ENCODE assay signal across 30 cellular contexts in genomic region chr3:31848921-31849320, GRCh38.
DNase-seq lines count a peak whose midpoint lies in the region; ATAC-seq, FAIRE-seq and TF ChIP-seq lines count a peak whose summit lies in the region.
"Had no signal": no experiment of that assay in that cellular context is flagged by ENCODE, and none has a peak within 500 bp of the region (broad histone marks: within the 10 kb centered on the region; RNA-seq: fewer than 3 reads in every experiment).

No MANE protein-coding gene starts in this region.

- peaks cover 8 to 24% of the 10 kb centered on the region in 2 experiments; a peak in 4 of 5 replicates for H3K27me3 ChIP-seq in K562 (ENCODE audit: control insufficient read depth in 2 of 2, insufficient read depth in 2 of 2, low read length in 2 of 2)
- H3K27me3 ChIP-seq: brain microvascular endothelial cell, gastroesophageal sphincter, hepatocyte had no signal

- in situ Hi-C loops in K562 (cut with MboI), result no loop called here

- BruUV-seq in OCI-LY7 (replicated peaks; lab: Mats Ljungman, UMichigan), result no TSS peak
- BruUV-seq in K562 (replicated peaks; lab: Mats Ljungman, UMichigan), result no TSS peak

- H3K79me2 ChIP-seq in OCI-LY7 (ENCODE audit: insufficient read depth, low read depth, low read length) (peaks cover 93% of the 10 kb centered on the region), K562 (ENCODE audit: control insufficient read depth, insufficient read depth, low read length) (no peaks in the 10 kb centered on the region)

- CTCF ChIA-PET in OCI-LY7 (lab: Charles Lee; ENCODE audit: unreplicated experiment), result no interaction called here
- CTCF ChIA-PET in K562 (lab: Yijun Ruan, JAX; ENCODE audit: low intra/inter-chr PET ratio), result no interaction called here

- H3K4me2 ChIP-seq in OCI-LY7 (ENCODE audit: low read length), result no peak overlapping the region
- H3K4me2 ChIP-seq in K562 (ENCODE audit: insufficient read depth, low read length), result no peak overlapping the region
- H3K4me2 ChIP-seq: hepatocyte, SK-N-SH had no signal

- H3K9me1 ChIP-seq in K562 (ENCODE audit: control insufficient read depth, insufficient read depth, low read length), result no peaks in the 10 kb centered on the region

- no peak for TF ChIP-seq EP300 in K562 (IDR thresholded peaks at IDR 0.05; ENCODE audit: low read length)

- ATAC-seq in K562, result no peak; the same call in 1 of the 3 replicates
- ATAC-seq: gastroesophageal sphincter; lower lobe of right lung; natural killer cell; stimulated activated naive CD8-positive, alpha-beta T cell treated with anti-CD3 and anti-CD28 coated beads, Interleukin-15, Interleukin-2, amounts not matched to agents 100 U/mL and 50 U/mL, for 24 hours had no signal

- TF ChIP-seq RAD21 in K562 (CRISPR knock-in tag; conservative IDR thresholded peaks at IDR 0.05 in 1 of 2, IDR thresholded peaks at IDR 0.05 in 1 of 2), result no peak

- H3K27me3 Mint-ChIP-seq in HFFc6 (ENCODE audit: insufficient read depth), result no peaks in the 10 kb centered on the region
- H3K27me3 Mint-ChIP-seq: activated naive CD4-positive, alpha-beta T cell treated with anti-CD3 and anti-CD28 coated beads, Interleukin-2, amount 50 U/mL, for 24 hours had no signal

- H2AFZ ChIP-seq in OCI-LY7 (ENCODE audit: low read length) (no peak overlapping the region), K562 (ENCODE audit: low read depth, low read length) (no peak overlapping the region)
- H2AFZ ChIP-seq: hepatocyte had no signal

- H3K36me3 ChIP-seq in OCI-LY7 (ENCODE audit: insufficient read depth, low read length) (peaks cover 89% of the 10 kb centered on the region), K562 (ENCODE audit: control insufficient read depth, insufficient read depth, low read length) (no peaks in the 10 kb centered on the region)
- H3K36me3 ChIP-seq: brain microvascular endothelial cell, gastroesophageal sphincter, HAP-1, lower lobe of right lung, thoracic aorta had no signal

- TF ChIP-seq CTCF in OCI-LY7 (conservative IDR thresholded peaks at IDR 0.05; ENCODE audit: low read length), result no peak
- no peak for TF ChIP-seq CTCF in K562 (IDR thresholded peaks at IDR 0.05 in 2 of 3, conservative IDR thresholded peaks at IDR 0.05 in 1 of 3; ENCODE audit: insufficient read depth in 2 of 3, low read depth in 1 of 3, low read length in 3 of 3)
- no peak for TF ChIP-seq CTCF in HFFc6 (IDR thresholded peaks at IDR 0.05)

- no peak overlapping the region for H3K4me3 ChIP-seq in OCI-LY7 (ENCODE audit: low read depth, low read length, poor library complexity, severe bottlenecking)
- H3K4me3 ChIP-seq in K562, result no peak overlapping the region
- H3K4me3 ChIP-seq: gastroesophageal sphincter, HAP-1, hepatocyte, lower lobe of right lung, skin epidermis, thoracic aorta had no signal

- no peaks in the 10 kb centered on the region for H4K20me1 ChIP-seq in OCI-LY7 (ENCODE audit: insufficient read depth, low read length)
- no peaks in the 10 kb centered on the region for H4K20me1 ChIP-seq in K562 (replicated peaks; ENCODE audit: control insufficient read depth, insufficient read depth, low read length)

- peak; percentile 15 for DNase-seq in DMS 273 (lab: John Stamatoyannopoulos, UW; ENCODE audit: unreplicated experiment)
- no peak for DNase-seq in DMS 273 treated with DMSO at 0.1 percent for 48 hours (lab: John Stamatoyannopoulos, UW)
- no peak for DNase-seq in OCI-LY7 (ENCODE audit: low spot score)
- peak in 1 of 4 experiments; percentile 24 for DNase-seq in K562 (ENCODE audit: extremely low read depth in 1 of 4, low spot score in 3 of 4)
- DNase-seq in renal cortical epithelial cell (ENCODE audit: low read depth), result peak; percentile 43
- no peak for DNase-seq in HFFc6
- no peak for DNase-seq in GDM1 (lab: John Stamatoyannopoulos, UW)
- DNase-seq in stimulated activated naive CD4-positive, alpha-beta T cell (lab: John Stamatoyannopoulos, UW), result no peak
- DNase-seq: activated CD4-positive, alpha-beta T cell treated with anti-CD3 and anti-CD28 coated beads for 48 hours; activated T-cell treated with anti-CD3 and anti-CD28 coated beads for 4 hours; amniotic stem cell; brain microvascular endothelial cell; Caco-2; DMS79; lower lobe of right lung; natural killer cell; NCI-H526 treated with DMSO at 0.1 percent for 48 hours; SK-N-SH; stimulated activated naive CD8-positive, alpha-beta T cell treated with anti-CD3 and anti-CD28 coated beads, Interleukin-15, Interleukin-2, amounts not matched to agents 100 U/mL and 50 U/mL, for 24 hours; T-helper 2 cell had no signal

- H3K9ac ChIP-seq in K562 (ENCODE audit: insufficient read depth in 1 of 2, low read depth in 2 of 2, low read length in 2 of 2), result no peak overlapping the region
- H3K9ac ChIP-seq: SK-N-SH had no signal

- intact Hi-C loops in OCI-LY7 (cut with micrococcal nuclease; ENCODE audit: unreplicated experiment), result no loop called here
- intact Hi-C loops in K562 (cut with micrococcal nuclease), result no loop called here

- H3K9me3 ChIP-seq in OCI-LY7 (ENCODE audit: low read length) (no peaks in the 10 kb centered on the region), K562 (replicated peaks; ENCODE audit: control insufficient read depth, insufficient read depth, low read depth, low read length) (no peaks in the 10 kb centered on the region)
- H3K9me3 ChIP-seq: Caco-2, gastroesophageal sphincter, HAP-1, lower lobe of right lung, SK-N-SH, thoracic aorta had no signal

- H3K27ac Mint-ChIP-seq in HFFc6, result no peak overlapping the region
- H3K27ac Mint-ChIP-seq: activated naive CD4-positive, alpha-beta T cell treated with anti-CD3 and anti-CD28 coated beads, Interleukin-2, amount 50 U/mL, for 24 hours; natural killer cell had no signal

- TF ChIP-seq POLR2A in K562 (conservative IDR thresholded peaks at IDR 0.05), result no peak

- H3K9me3 Mint-ChIP-seq in HFFc6, result no peaks in the 10 kb centered on the region
- H3K9me3 Mint-ChIP-seq: activated naive CD4-positive, alpha-beta T cell treated with anti-CD3 and anti-CD28 coated beads, Interleukin-2, amount 50 U/mL, for 24 hours; natural killer cell had no signal

- no peaks in the 10 kb centered on the region for H3K9me2 ChIP-seq in OCI-LY7 (ENCODE audit: insufficient read depth, low read length)
- H3K9me2 ChIP-seq: SK-N-SH had no signal

- no peaks in the 10 kb centered on the region for H3K4me1 Mint-ChIP-seq in HFFc6 (ENCODE audit: low read depth)
- H3K4me1 Mint-ChIP-seq: natural killer cell had no signal

- H3K27ac ChIP-seq in OCI-LY7 (ENCODE audit: low read depth, low read length, poor library complexity, severe bottlenecking) (peak overlapping the region; percentile 2), K562 (ENCODE audit: extremely low read depth, low read depth, low read length) (no peak overlapping the region)
- H3K27ac ChIP-seq: 22Rv1, brain microvascular endothelial cell, C4-2B, gastroesophageal sphincter, hepatocyte, lower lobe of right lung, skin epidermis, thoracic aorta had no signal

- no peak for FAIRE-seq in K562 (lab: Jason Lieb, UNC)
- FAIRE-seq: G401.6, urothelium cell line had no signal

- H3K36me3 Mint-ChIP-seq in HFFc6 (ENCODE audit: low read depth), result no peaks in the 10 kb centered on the region
- H3K36me3 Mint-ChIP-seq: activated naive CD4-positive, alpha-beta T cell treated with anti-CD3 and anti-CD28 coated beads, Interleukin-2, amount 50 U/mL, for 24 hours; natural killer cell had no signal

- POLR2A ChIA-PET in OCI-LY7 (lab: Charles Lee) (no interaction called here), K562 (lab: Yijun Ruan, JAX) (no interaction called here)

- H3K4me1 ChIP-seq in OCI-LY7 (ENCODE audit: insufficient read depth, low read length, poor library complexity, severe bottlenecking), result peaks cover 55% of the 10 kb centered on the region
- no peaks in the 10 kb centered on the region; a peak in 1 of 5 replicates for H3K4me1 ChIP-seq in K562 (replicated peaks in 1 of 2; ENCODE audit: control insufficient read depth in 2 of 2, insufficient read depth in 2 of 2, low read length in 2 of 2)
- H3K4me1 ChIP-seq: gastroesophageal sphincter, HAP-1, lower lobe of right lung had no signal

- no peak overlapping the region for H3K4me3 Mint-ChIP-seq in HFFc6
- H3K4me3 Mint-ChIP-seq: activated naive CD4-positive, alpha-beta T cell treated with anti-CD3 and anti-CD28 coated beads, Interleukin-2, amount 50 U/mL, for 24 hours; natural killer cell had no signal

TF ChIP-seq in K562, 482 proteins besides CTCF, POLR2A, EP300 and RAD21:
- TF ChIP-seq NELFE (IDR thresholded peaks at IDR 0.05; ENCODE audit: insufficient read depth, insufficient read length) (no peak), NFIC (IDR thresholded peaks at IDR 0.05) (0 out of 2 replicates have a peak, but pooled peaks have one; percentile 38)

Comparison
In these comparisons a context has a peak if more than half of its experiments do, and no peak if none do; other contexts are left out.
1. DNase-seq: peak in DMS 273 (single experiment) and renal cortical epithelial cell (single experiment); none in DMS 273 treated with DMSO at 0.1 percent for 48 hours (single experiment), OCI-LY7 (single experiment), HFFc6 (single experiment), GDM1 (single experiment) and stimulated activated naive CD4-positive, alpha-beta T cell (0 of 6).